ENCODE assay signal across 8 cellular contexts in the genomic region with DNA sequence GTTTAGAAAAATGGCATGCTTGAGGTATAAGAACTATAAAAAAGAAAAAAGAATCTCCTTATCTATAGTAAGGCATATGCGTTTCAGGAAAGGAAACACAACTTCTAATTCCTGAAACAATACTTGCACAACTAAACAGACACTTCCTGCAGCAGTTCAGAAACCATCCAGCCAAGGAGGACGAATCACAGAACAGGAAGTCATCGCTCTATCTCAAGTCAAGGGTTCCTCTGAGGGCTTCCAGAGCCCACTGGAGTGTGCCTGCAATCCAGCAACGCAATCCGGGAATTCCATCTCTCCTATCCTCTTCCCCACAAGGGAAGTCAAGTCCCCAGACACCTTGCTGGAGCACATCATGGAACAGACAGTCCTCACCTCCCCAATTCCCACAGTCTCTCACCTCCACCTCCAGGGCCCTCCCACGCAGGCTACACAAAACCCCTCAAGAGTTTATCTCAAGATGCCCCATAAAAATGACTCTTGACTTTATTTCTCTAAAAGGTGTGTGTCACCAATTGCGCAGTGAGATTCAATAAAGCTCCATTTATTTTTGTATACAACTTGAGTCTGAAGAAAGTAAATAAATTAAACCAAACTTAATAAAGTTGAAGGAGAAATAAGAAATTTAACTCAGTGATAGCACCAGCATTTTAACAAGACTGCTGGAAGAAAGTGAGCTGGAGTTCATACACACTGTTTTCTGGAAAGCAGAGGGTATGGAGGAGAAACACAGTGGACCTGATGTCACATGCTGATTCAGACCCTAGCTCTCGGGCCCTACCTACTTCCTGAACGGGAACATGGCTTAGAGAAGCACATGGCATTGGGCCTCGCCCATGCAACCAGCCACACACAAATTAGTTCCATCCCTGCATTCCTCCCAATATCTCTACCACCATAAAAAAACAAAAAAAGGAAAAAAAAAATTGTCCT. TPM values are rescaled to one million over a fixed set of nuclear protein-coding genes. Genes with fewer than 3 reads are reported as not detected.
A peak's percentile ranks its signal among the peaks of the same experiment; 100 is the strongest.
DNase-seq lines count a peak whose midpoint lies in the region; ATAC-seq and TF ChIP-seq lines count a peak whose summit lies in the region.

No MANE protein-coding gene starts in this region.

- no peaks in the 10 kb centered on the region for H3K9me3 Mint-ChIP-seq in endothelial cell (ENCODE audit: unreplicated experiment)
- H3K9me3 Mint-ChIP-seq in activated naive CD8-positive, alpha-beta T cell treated with anti-CD3 and anti-CD28 coated beads, Interleukin-2, amount 50 U/mL, for 24 hours = peaks cover 10% of the 10 kb centered on the region

- H3K4me1 Mint-ChIP-seq in endothelial cell (ENCODE audit: unreplicated experiment) = peaks cover 89% of the 10 kb centered on the region
- peaks cover 28% of the 10 kb centered on the region for H3K4me1 Mint-ChIP-seq in activated naive CD8-positive, alpha-beta T cell treated with anti-CD3 and anti-CD28 coated beads, Interleukin-2, amount 50 U/mL, for 24 hours

- H3K4me3 Mint-ChIP-seq in endothelial cell (ENCODE audit: unreplicated experiment) = no peak overlapping the region
- H3K4me3 Mint-ChIP-seq in activated naive CD8-positive, alpha-beta T cell treated with anti-CD3 and anti-CD28 coated beads, Interleukin-2, amount 50 U/mL, for 24 hours = no peak overlapping the region

- DNase-seq in endothelial cell (ENCODE audit: low spot score) (peak; percentile 36), pulmonary artery endothelial cell (ENCODE audit: low read depth, low spot score) (peak; percentile 72), iPS-NIHi7 (ENCODE audit: extremely low spot score) (no peak), cortex of kidney (lab: John Stamatoyannopoulos, UW) (no peak), GDM1 (lab: John Stamatoyannopoulos, UW) (no peak)
- no peak for DNase-seq in activated naive CD8-positive, alpha-beta T cell treated with anti-CD3 and anti-CD28 coated beads, Interleukin-2, amount 50 U/mL, for 24 hours

- peaks cover 33% of the 10 kb centered on the region for H3K36me3 Mint-ChIP-seq in endothelial cell (ENCODE audit: low read depth, unreplicated experiment)
- peaks cover 1% of the 10 kb centered on the region for H3K36me3 Mint-ChIP-seq in activated naive CD8-positive, alpha-beta T cell treated with anti-CD3 and anti-CD28 coated beads, Interleukin-2, amount 50 U/mL, for 24 hours (ENCODE audit: low read depth)

- ATAC-seq in GM19351 (IDR thresholded peaks at IDR 0.05; ENCODE audit: unreplicated experiment) = peak; percentile 35
- peak; percentile 25 for ATAC-seq in HG03095 (IDR thresholded peaks at IDR 0.05; ENCODE audit: unreplicated experiment)
- ATAC-seq in activated naive CD8-positive, alpha-beta T cell treated with anti-CD3 and anti-CD28 coated beads, Interleukin-2, amount 50 U/mL, for 24 hours = no peak

- peaks cover 17% of the 10 kb centered on the region for H3K27me3 Mint-ChIP-seq in endothelial cell (ENCODE audit: unreplicated experiment)
- H3K27me3 Mint-ChIP-seq in activated naive CD8-positive, alpha-beta T cell treated with anti-CD3 and anti-CD28 coated beads, Interleukin-2, amount 50 U/mL, for 24 hours = no peaks in the 10 kb centered on the region

- no peak for TF ChIP-seq CTCF in endothelial cell (IDR thresholded peaks at IDR 0.05; ENCODE audit: unreplicated experiment)

- peak overlapping the region; percentile 96 for H3K27ac Mint-ChIP-seq in endothelial cell (ENCODE audit: unreplicated experiment)
- H3K27ac Mint-ChIP-seq in activated naive CD8-positive, alpha-beta T cell treated with anti-CD3 and anti-CD28 coated beads, Interleukin-2, amount 50 U/mL, for 24 hours = no peak overlapping the region

RNA-seq across cellular contexts. Expression of a gene that starts 39.9 kb away (rescaled TPM):
- total RNA-seq in endothelial cell (ENCODE audit: unreplicated experiment) = 153 TPM
- total RNA-seq in pulmonary artery endothelial cell = 9.9 and 20.6 TPM in 2 replicates

Comparison
In these comparisons a context has a peak if more than half of its experiments do, and no peak if none do; other contexts are left out.
1. DNase-seq: peak in endothelial cell (single experiment) and pulmonary artery endothelial cell (single experiment); none in iPS-NIHi7 (single experiment), cortex of kidney (single experiment), activated naive CD8-positive, alpha-beta T cell treated with anti-CD3 and anti-CD28 coated beads, Interleukin-2, amount 50 U/mL, for 24 hours (single experiment) and GDM1 (single experiment).